In the genomic region with DNA sequence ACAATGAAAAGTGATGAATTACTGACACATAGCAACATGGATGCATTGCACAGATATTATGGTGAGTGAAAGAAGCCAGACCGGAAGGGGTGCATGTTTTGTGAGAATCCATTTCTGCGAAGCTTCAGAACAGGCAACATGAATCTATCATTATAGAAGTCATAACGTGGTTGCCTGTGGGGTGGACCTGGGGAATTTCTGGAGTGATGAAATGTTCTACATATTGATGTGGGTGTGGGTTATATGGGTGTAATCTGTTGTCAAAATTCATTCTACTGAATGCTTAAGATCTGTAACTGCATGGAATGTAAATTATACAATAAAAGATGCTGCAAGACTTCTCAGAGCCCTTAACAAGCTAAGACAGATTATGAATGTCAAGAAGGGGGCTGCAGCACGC, we compare ENCODE assay signal across 16 cellular contexts. TPM values are rescaled to one million over a fixed set of nuclear protein-coding genes. Genes with fewer than 3 reads are reported as not detected.
A peak's percentile ranks its signal among the peaks of the same experiment; 100 is the strongest.
DNase-seq lines count a peak whose midpoint lies in the region; ATAC-seq and TF ChIP-seq lines count a peak whose summit lies in the region.
"Had no signal": no experiment of that assay in that cellular context is flagged by ENCODE, and none has a peak within 500 bp of the region (broad histone marks: within the 10 kb centered on the region; RNA-seq: fewer than 3 reads in every experiment).

No MANE protein-coding gene starts in this region.

- peaks cover 6% of the 10 kb centered on the region for H3K27me3 Mint-ChIP-seq in activated CD8-positive, alpha-beta T cell treated with anti-CD3 and anti-CD28 coated beads, Interleukin-2, amount 10 ng/mL, durations not matched to agents 7 days and 5 days (ENCODE audit: low read depth)
- H3K27me3 Mint-ChIP-seq in activated CD8-positive, alpha-beta T cell treated with anti-CD3 and anti-CD28 coated beads for 36 hours, result no peaks in the 10 kb centered on the region
- peaks cover 2% of the 10 kb centered on the region for H3K27me3 Mint-ChIP-seq in osteocyte (ENCODE audit: unreplicated experiment)
- H3K27me3 Mint-ChIP-seq in Caco-2 (ENCODE audit: insufficient read depth, unreplicated experiment), result no peaks in the 10 kb centered on the region
- H3K27me3 Mint-ChIP-seq: IgD-negative memory B cell had no signal

- H3K9me3 Mint-ChIP-seq in activated CD8-positive, alpha-beta T cell treated with anti-CD3 and anti-CD28 coated beads, Interleukin-2, amount 10 ng/mL, durations not matched to agents 7 days and 5 days (ENCODE audit: insufficient read depth), result no peaks in the 10 kb centered on the region
- H3K9me3 Mint-ChIP-seq in activated CD8-positive, alpha-beta T cell treated with anti-CD3 and anti-CD28 coated beads for 36 hours, result no peaks in the 10 kb centered on the region
- H3K9me3 Mint-ChIP-seq in osteocyte (ENCODE audit: unreplicated experiment) (no peaks in the 10 kb centered on the region), Caco-2 (ENCODE audit: unreplicated experiment) (no peaks in the 10 kb centered on the region)
- H3K9me3 Mint-ChIP-seq: CD4-positive, CD25-positive, alpha-beta regulatory T cell; H9; IgD-negative memory B cell had no signal

- H3K4me3 ChIP-seq in choroid plexus epithelial cell (ENCODE audit: low read depth, low read length) (no peak overlapping the region), Caco-2 (ENCODE audit: low read depth, low read length) (no peak overlapping the region)
- H3K4me3 ChIP-seq: BLaER1 treated with 17β-estradiol and CSF1 and Interleukin-3, amounts not matched to agents 10 nM and 100 nM had no signal

- BruUV-seq in Caco-2 (replicated peaks; lab: Mats Ljungman, UMichigan), result no TSS peak

- H3K27me3 ChIP-seq in Caco-2 (replicated peaks; ENCODE audit: control insufficient read depth, insufficient read depth, low read length), result no peaks in the 10 kb centered on the region
- H3K27me3 ChIP-seq: BLaER1 treated with 17β-estradiol and CSF1 and Interleukin-3, amounts not matched to agents 10 nM and 100 nM had no signal

- no peaks in the 10 kb centered on the region for H3K36me3 ChIP-seq in Caco-2 (ENCODE audit: control insufficient read depth, insufficient read depth, low read length)
- H3K36me3 ChIP-seq: BLaER1 treated with 17β-estradiol and CSF1 and Interleukin-3, amounts not matched to agents 10 nM and 100 nM had no signal

- TF ChIP-seq CTCF in activated CD8-positive, alpha-beta T cell treated with anti-CD3 and anti-CD28 coated beads for 36 hours (IDR thresholded peaks at IDR 0.05), result no peak
- no peak for TF ChIP-seq CTCF in choroid plexus epithelial cell (conservative IDR thresholded peaks at IDR 0.05; ENCODE audit: low read depth, low read length)
- no peak for TF ChIP-seq CTCF in osteocyte (IDR thresholded peaks at IDR 0.05)
- TF ChIP-seq CTCF in Caco-2 (IDR thresholded peaks at IDR 0.05; ENCODE audit: insufficient read depth in 1 of 2, low read depth in 1 of 2, low read length in 1 of 2, severe bottlenecking in 1 of 2, unreplicated experiment in 1 of 2), result no peak

- no peak for ATAC-seq in activated CD8-positive, alpha-beta T cell treated with anti-CD3 and anti-CD28 coated beads, Interleukin-2, amount 10 ng/mL, durations not matched to agents 7 days and 5 days
- ATAC-seq in activated CD8-positive, alpha-beta T cell treated with anti-CD3 and anti-CD28 coated beads for 36 hours, result no peak

- CTCF ChIA-PET in activated CD8-positive, alpha-beta T cell treated with anti-CD3 and anti-CD28 coated beads, Interleukin-2, amount 10 ng/mL, durations not matched to agents 7 days and 5 days (lab: Charles Lee), result interaction anchor here (0.8 to 1.7 kb wide), 2 partner anchors 8 to 11 kb away, joined by 4 to 5 read pairs; no protein-coding TSS in a partner anchor
- CTCF ChIA-PET in activated CD8-positive, alpha-beta T cell treated with anti-CD3 and anti-CD28 coated beads for 36 hours (lab: Charles Lee), result interaction anchor here (0.9 to 2.3 kb wide), 4 partner anchors 11 to 122 kb away, joined by 3 to 7 read pairs (median 5); no protein-coding TSS in a partner anchor
- CTCF ChIA-PET in Caco-2 (lab: Charles Lee), result no interaction called here

- H3K4me1 ChIP-seq in Caco-2, result peaks cover 5% of the 10 kb centered on the region

- H3K36me3 Mint-ChIP-seq in activated CD8-positive, alpha-beta T cell treated with anti-CD3 and anti-CD28 coated beads, Interleukin-2, amount 10 ng/mL, durations not matched to agents 7 days and 5 days (ENCODE audit: low read depth), result no peaks in the 10 kb centered on the region
- no peaks in the 10 kb centered on the region for H3K36me3 Mint-ChIP-seq in activated CD8-positive, alpha-beta T cell treated with anti-CD3 and anti-CD28 coated beads for 36 hours (ENCODE audit: low read depth)
- no peaks in the 10 kb centered on the region for H3K36me3 Mint-ChIP-seq in osteocyte (ENCODE audit: unreplicated experiment)
- no peaks in the 10 kb centered on the region for H3K36me3 Mint-ChIP-seq in Caco-2 (ENCODE audit: insufficient read depth, unreplicated experiment)
- H3K36me3 Mint-ChIP-seq: CD4-positive, CD25-positive, alpha-beta regulatory T cell had no signal

- DNase-seq in activated CD8-positive, alpha-beta T cell treated with anti-CD3 and anti-CD28 coated beads, Interleukin-2, amount 10 ng/mL, durations not matched to agents 7 days and 5 days, result peak; percentile 9
- no peak for DNase-seq in activated CD8-positive, alpha-beta T cell treated with anti-CD3 and anti-CD28 coated beads for 36 hours
- peak; percentile 26 for DNase-seq in choroid plexus epithelial cell (ENCODE audit: low read depth)
- peak; percentile 25 for DNase-seq in osteocyte (ENCODE audit: extremely low spot score, unreplicated experiment)
- DNase-seq in Caco-2, result no peak
- DNase-seq in hepatic stellate cell (ENCODE audit: low spot score), result no peak
- no peak for DNase-seq in NCI-H2029 treated with DMSO at 0.1 percent for 48 hours (lab: John Stamatoyannopoulos, UW)
- DNase-seq: 8988T; ACHN; Calu3; CD4-positive, CD25-positive, alpha-beta regulatory T cell; DMS 273 treated with DMSO at 0.1 percent for 48 hours; GOT3; H9 had no signal

- H3K4me1 Mint-ChIP-seq in activated CD8-positive, alpha-beta T cell treated with anti-CD3 and anti-CD28 coated beads, Interleukin-2, amount 10 ng/mL, durations not matched to agents 7 days and 5 days (ENCODE audit: low read depth), result peaks cover 7% of the 10 kb centered on the region
- no peaks in the 10 kb centered on the region for H3K4me1 Mint-ChIP-seq in activated CD8-positive, alpha-beta T cell treated with anti-CD3 and anti-CD28 coated beads for 36 hours (ENCODE audit: low read depth)
- H3K4me1 Mint-ChIP-seq in osteocyte (ENCODE audit: unreplicated experiment) (peaks cover 11% of the 10 kb centered on the region), Caco-2 (ENCODE audit: low read depth, unreplicated experiment) (peaks cover 6% of the 10 kb centered on the region)
- H3K4me1 Mint-ChIP-seq: CD4-positive, CD25-positive, alpha-beta regulatory T cell had no signal

- no peak overlapping the region for H3K4me3 Mint-ChIP-seq in activated CD8-positive, alpha-beta T cell treated with anti-CD3 and anti-CD28 coated beads, Interleukin-2, amount 10 ng/mL, durations not matched to agents 7 days and 5 days
- no peak overlapping the region for H3K4me3 Mint-ChIP-seq in activated CD8-positive, alpha-beta T cell treated with anti-CD3 and anti-CD28 coated beads for 36 hours
- H3K4me3 Mint-ChIP-seq in osteocyte (ENCODE audit: unreplicated experiment) (no peak overlapping the region), Caco-2 (ENCODE audit: unreplicated experiment) (no peak overlapping the region)
- H3K4me3 Mint-ChIP-seq: CD4-positive, CD25-positive, alpha-beta regulatory T cell; H9; IgD-negative memory B cell had no signal

- POLR2A ChIA-PET in activated CD8-positive, alpha-beta T cell treated with anti-CD3 and anti-CD28 coated beads, Interleukin-2, amount 10 ng/mL, durations not matched to agents 7 days and 5 days (lab: Charles Lee), result no interaction called here
- POLR2A ChIA-PET in activated CD8-positive, alpha-beta T cell treated with anti-CD3 and anti-CD28 coated beads for 36 hours (lab: Charles Lee), result no interaction called here
- POLR2A ChIA-PET in Caco-2 (lab: Charles Lee), result no interaction called here

- intact Hi-C loops in activated CD8-positive, alpha-beta T cell treated with anti-CD3 and anti-CD28 coated beads for 36 hours (cut with micrococcal nuclease), result no loop called here
- intact Hi-C loops in Caco-2 (cut with micrococcal nuclease; ENCODE audit: unreplicated experiment), result no loop called here

- H3K9me3 ChIP-seq in Caco-2, result no peaks in the 10 kb centered on the region
- H3K9me3 ChIP-seq: BLaER1 treated with 17β-estradiol and CSF1 and Interleukin-3, amounts not matched to agents 10 nM and 100 nM had no signal

- no peak overlapping the region for H3K27ac Mint-ChIP-seq in activated CD8-positive, alpha-beta T cell treated with anti-CD3 and anti-CD28 coated beads, Interleukin-2, amount 10 ng/mL, durations not matched to agents 7 days and 5 days
- H3K27ac Mint-ChIP-seq in activated CD8-positive, alpha-beta T cell treated with anti-CD3 and anti-CD28 coated beads for 36 hours, result no peak overlapping the region
- H3K27ac Mint-ChIP-seq in osteocyte (ENCODE audit: unreplicated experiment) (no peak overlapping the region), Caco-2 (ENCODE audit: unreplicated experiment) (no peak overlapping the region)
- H3K27ac Mint-ChIP-seq: H9, IgD-negative memory B cell had no signal

RNA-seq across cellular contexts. Expression of gene TSPAN3, which starts 25.2 kb away (rescaled TPM):
- 10 to 100 TPM; 17.4 to 18.4 TPM for total RNA-seq in activated CD8-positive, alpha-beta T cell treated with anti-CD3 and anti-CD28 coated beads, Interleukin-2, amount 10 ng/mL, durations not matched to agents 7 days and 5 days
- 10 to 100 TPM; 25.6 to 27.0 TPM for total RNA-seq in activated CD8-positive, alpha-beta T cell treated with anti-CD3 and anti-CD28 coated beads for 36 hours
- 262 and 296 TPM in 2 replicates for total RNA-seq in osteocyte
- 224 and 237 TPM in 2 replicates for total RNA-seq in Caco-2 (2022)

Comparison
In these comparisons a context has a peak if more than half of its experiments do, and no peak if none do; other contexts are left out.
1. DNase-seq: peak in activated CD8-positive, alpha-beta T cell treated with anti-CD3 and anti-CD28 coated beads, Interleukin-2, amount 10 ng/mL, durations not matched to agents 7 days and 5 days (single experiment), choroid plexus epithelial cell (single experiment) and osteocyte (single experiment); none in activated CD8-positive, alpha-beta T cell treated with anti-CD3 and anti-CD28 coated beads for 36 hours (single experiment), Caco-2 (0 of 2), hepatic stellate cell (single experiment) and NCI-H2029 treated with DMSO at 0.1 percent for 48 hours (single experiment).